3 cellular contexts compared by ENCODE assay signal in the genomic region with DNA sequence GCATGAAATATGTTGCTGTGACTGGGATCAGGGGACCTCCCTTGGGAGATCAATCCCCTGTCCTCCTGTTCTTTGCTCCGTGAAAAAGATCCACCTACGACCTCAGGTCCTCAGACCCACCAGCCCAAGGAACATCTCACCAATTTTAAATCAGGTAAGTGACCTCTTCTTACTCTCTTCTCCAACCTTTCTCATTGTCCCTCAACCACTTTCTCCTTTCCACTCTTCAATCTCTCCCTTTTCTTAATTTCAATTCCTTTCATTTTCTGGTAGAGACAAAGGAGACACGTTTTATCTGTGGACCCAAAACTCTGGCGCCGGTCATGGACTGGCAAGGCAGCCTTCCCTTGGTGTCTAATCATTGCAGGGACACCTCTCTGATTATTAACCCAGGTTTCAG. TPM values are rescaled to one million over a fixed set of nuclear protein-coding genes. Genes with fewer than 3 reads are reported as not detected.
"Had no signal": no experiment of that assay in that cellular context is flagged by ENCODE, and none has a peak within 500 bp of the region (broad histone marks: within the 10 kb centered on the region; RNA-seq: fewer than 3 reads in every experiment).

No MANE protein-coding gene starts in this region.

RNA-seq across cellular contexts. Expression of a gene that starts 21.1 kb away (rescaled TPM):
- total RNA-seq: H4, HFFc6 had no signal
- polyA plus RNA-seq: GM23248 had no signal
